ENCODE assay signal across 8 cellular contexts in the genomic region with DNA sequence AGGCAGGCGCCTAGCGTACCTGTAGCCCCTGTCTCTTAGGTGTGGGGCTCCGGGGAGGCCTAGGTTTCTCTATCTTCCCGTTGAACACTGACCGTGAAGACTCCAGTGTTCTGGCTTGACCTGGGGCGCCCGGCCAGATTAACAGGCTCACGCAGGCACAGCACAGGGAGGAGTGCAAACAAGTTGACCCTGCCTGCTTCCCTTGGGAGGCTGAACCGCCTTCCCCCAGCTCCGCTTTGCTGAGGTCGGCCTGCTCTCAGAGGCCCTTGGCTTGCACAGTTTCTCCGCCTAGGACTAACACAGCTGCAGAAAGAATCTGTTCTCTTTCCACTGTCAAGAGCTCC. TPM values are rescaled to one million over a fixed set of nuclear protein-coding genes. Genes with fewer than 3 reads are reported as not detected.
DNase-seq lines count a peak whose midpoint lies in the region; ATAC-seq, FAIRE-seq and TF ChIP-seq lines count a peak whose summit lies in the region.

No MANE protein-coding gene starts in this region.

- FAIRE-seq in H1 (lab: Jason Lieb, UNC): no peak

- H3K9me3 Mint-ChIP-seq in CD14-positive monocyte (peaks cover 0 to 8% (median 0%) of the 10 kb centered on the region in 7 donors), type B pancreatic cell (no peaks in the 10 kb centered on the region)

- TF ChIP-seq POLR2A in Peyer's patch (IDR thresholded peaks at IDR 0.05): no peak
- no peak for TF ChIP-seq POLR2A in H1 (IDR thresholded peaks at IDR 0.05; ENCODE audit: control extremely low read depth in 1 of 2, low read depth in 2 of 2, low read length in 2 of 2)

- WGBS in GM23248 (ENCODE audit: low coverage in 1 of 2, low lambda C conversion rate in 2 of 2, missing lambda C conversion rate in 2 of 2), 2 experiments: 2% methylated on average over 8 to 9 of the region's 12 CpGs
- WGBS in H1 (ENCODE audit: extremely low coverage in 1 of 2, insufficient coverage in 1 of 2, insufficient read length in 1 of 2, insufficient replicate concordance in 2 of 2, low coverage in 1 of 2, low lambda C conversion rate in 2 of 2, missing lambda C conversion rate in 1 of 2), 2 experiments: 22% methylated on average over 12 of the region's 12 CpGs; no CpG with 5 or more reads in 1 of the 2 experiments
- 1% methylated on average over 12 of the region's 12 CpGs for WGBS in mesenchymal stem cell

- H3K27me3 ChIP-seq in GM23248 (replicated peaks; ENCODE audit: insufficient read depth) (no peaks in the 10 kb centered on the region), Peyer's patch (no peaks in the 10 kb centered on the region), H1 (replicated peaks in 1 of 4; ENCODE audit: control insufficient read depth in 3 of 4, extremely low read depth in 1 of 4, insufficient read depth in 3 of 4, low read length in 3 of 4) (no peaks in the 10 kb centered on the region), mesenchymal stem cell (ENCODE audit: control insufficient read depth in 1 of 2, insufficient read depth in 1 of 2, low read length in 2 of 2) (no peaks in the 10 kb centered on the region)

- no peak overlapping the region for H2BK120ac ChIP-seq in H1 (replicated peaks; ENCODE audit: low read depth, low read length)
- peak overlapping the region; percentile 29 for H2BK120ac ChIP-seq in mesenchymal stem cell (ENCODE audit: low read depth, low read length)

- H4K5ac ChIP-seq in H1 (ENCODE audit: insufficient read length, low read depth, low read length): no peak overlapping the region

- H3K4me2 ChIP-seq in GM23248 (ENCODE audit: unreplicated experiment): peak overlapping the region; percentile 77
- peak overlapping the region; percentile 87 to 95 for H3K4me2 ChIP-seq in H1 (ENCODE audit: insufficient read depth in 1 of 2, low read depth in 2 of 2, low read length in 2 of 2)
- peak overlapping the region; percentile 51 for H3K4me2 ChIP-seq in mesenchymal stem cell (ENCODE audit: low read length, poor library complexity, severe bottlenecking)

- H3K4me3 ChIP-seq in GM23248 (peak overlapping the region; percentile 75), Peyer's patch (peak overlapping the region; percentile 88 to 93 (median 91)), H1 (ENCODE audit: extremely low read depth in 1 of 4, insufficient read depth in 2 of 4, low read depth in 3 of 4, low read length in 4 of 4) (peak overlapping the region; percentile 76 to 87 (median 78)), mesenchymal stem cell (ENCODE audit: insufficient read depth in 1 of 2, low read depth in 1 of 2, low read length in 2 of 2) (peak overlapping the region; percentile 77 to 86)

- H3K18ac ChIP-seq in H1 (ENCODE audit: extremely low read depth, low read length) (0 out of 2 replicates have a peak overlapping the region, but pooled peaks have one; percentile 71), mesenchymal stem cell (ENCODE audit: low read depth in 1 of 2, low read length in 2 of 2) (peak overlapping the region; percentile 53 to 97)

- H3K9me2 ChIP-seq in GM23248 (ENCODE audit: insufficient read depth): no peaks in the 10 kb centered on the region

- no peak for DNase-seq in CD14-positive monocyte (ENCODE audit: low spot score)
- peak; percentile 71 for DNase-seq in GM23248
- DNase-seq in Peyer's patch: peak in 2 of 3 donors; percentile 62 to 67
- peak in 1 of 2 experiments; percentile 63 for DNase-seq in H1 (ENCODE audit: low read depth in 1 of 2, low spot score in 2 of 2)
- DNase-seq in mesenchymal stem cell: peak; percentile 63
- DNase-seq in type B pancreatic cell (ENCODE audit: extremely low spot score, unreplicated experiment): no peak
- DNase-seq in middle frontal gyrus (ENCODE audit: extremely low spot score, low spot score): no peak

- H3F3A ChIP-seq in GM23248 (ENCODE audit: insufficient read depth): no peaks in the 10 kb centered on the region

- TF ChIP-seq EP300 in H1 (IDR thresholded peaks at IDR 0.05; ENCODE audit: borderline replicate concordance in 1 of 2, low read depth in 2 of 2, low read length in 2 of 2): no peak

- H2BK5ac ChIP-seq in H1 (ENCODE audit: low read depth, low read length): no peak overlapping the region
- no peak overlapping the region for H2BK5ac ChIP-seq in mesenchymal stem cell (ENCODE audit: low read depth, low read length, poor library complexity, severe bottlenecking)

- CTCF ChIA-PET in H1 (lab: Charles Lee; ENCODE audit: partially characterized antibody): interaction anchor here (1.3 kb wide), 1 partner anchor 44 kb away, joined by 5 read pairs; the partner anchor contains the start of gene FAM136A

- peak overlapping the region; percentile 71 for H2AFZ ChIP-seq in GM23248
- peak overlapping the region; percentile 26; the same call in 1 of the 2 replicates for H2AFZ ChIP-seq in H1 (ENCODE audit: low read length)
- H2AFZ ChIP-seq in mesenchymal stem cell (ENCODE audit: low read depth, low read length): peak overlapping the region; percentile 70

- H3K9ac ChIP-seq in GM23248 (peak overlapping the region; percentile 86), H1 (replicated peaks in 1 of 4; ENCODE audit: extremely low read depth in 1 of 4, low read depth in 3 of 4, low read length in 3 of 4) (peak overlapping the region; percentile 63 to 88 (median 77)), mesenchymal stem cell (ENCODE audit: low read length) (peak overlapping the region; percentile 82)

- H4K91ac ChIP-seq in H1 (replicated peaks; ENCODE audit: insufficient read length, low read length) (no peak overlapping the region), mesenchymal stem cell (ENCODE audit: low read length) (no peak overlapping the region)

- in situ Hi-C loops in GM23248 (cut with MboI): loop anchor here (25.0 kb wide), 1 partner anchor 346 kb away; the partner anchor contains the start of gene MXD1

- H3K79me2 ChIP-seq in GM23248 (ENCODE audit: insufficient read depth): peaks cover 14% of the 10 kb centered on the region
- H3K79me2 ChIP-seq in H1 (ENCODE audit: control insufficient read depth in 1 of 2, insufficient read depth in 2 of 2, low read length in 2 of 2): no peaks in the 10 kb centered on the region

- no peak overlapping the region for H3K23ac ChIP-seq in H1 (ENCODE audit: insufficient read length)
- peak overlapping the region in 1 of 2 experiments; percentile 61 for H3K23ac ChIP-seq in mesenchymal stem cell (ENCODE audit: low read length in 2 of 2)

- H3K27ac Mint-ChIP-seq in CD14-positive monocyte: no peak overlapping the region
- H3K27ac Mint-ChIP-seq in type B pancreatic cell: peak overlapping the region; percentile 79

- H3K23me2 ChIP-seq in H1 (ENCODE audit: low read depth, low read length): peaks cover 8% of the 10 kb centered on the region

- no peak for TF ChIP-seq CTCF in CD14-positive monocyte (IDR thresholded peaks at IDR 0.05)
- no peak for TF ChIP-seq CTCF in Peyer's patch (IDR thresholded peaks at IDR 0.05)
- no peak for TF ChIP-seq CTCF in H1 (IDR thresholded peaks at IDR 0.05; ENCODE audit: control extremely low read depth in 1 of 3, insufficient read depth in 1 of 3, low read depth in 1 of 3, low read length in 3 of 3)
- no peak for TF ChIP-seq CTCF in type B pancreatic cell (conservative IDR thresholded peaks at IDR 0.05)

- no peak for ATAC-seq in GM21723 (IDR thresholded peaks at IDR 0.05; ENCODE audit: unreplicated experiment)

- peaks cover 15% of the 10 kb centered on the region for H3K4me1 Mint-ChIP-seq in CD14-positive monocyte
- peaks cover 32% of the 10 kb centered on the region for H3K4me1 Mint-ChIP-seq in type B pancreatic cell (ENCODE audit: unreplicated experiment)

- H3K4ac ChIP-seq in H1 (replicated peaks; ENCODE audit: insufficient read length, low read depth, low read length) (no peak overlapping the region), mesenchymal stem cell (ENCODE audit: low read depth in 1 of 2, low read length in 2 of 2) (peak overlapping the region in 1 of 2 experiments; percentile 34)

- H3K56ac ChIP-seq in H1 (replicated peaks; ENCODE audit: insufficient read length, low read depth, low read length): no peak overlapping the region

- H4K8ac ChIP-seq in H1 (ENCODE audit: extremely low read depth, insufficient read depth, low read length) (no peak overlapping the region), mesenchymal stem cell (ENCODE audit: low read length) (no peak overlapping the region)

- H4K20me1 ChIP-seq in GM23248 (ENCODE audit: insufficient read depth) (no peaks in the 10 kb centered on the region), H1 (replicated peaks in 1 of 2; ENCODE audit: control insufficient read depth in 1 of 2, insufficient read depth in 2 of 2, low read length in 2 of 2) (peaks cover 0 to 4% of the 10 kb centered on the region in 2 experiments)

- no peak overlapping the region for H2BK15ac ChIP-seq in H1 (ENCODE audit: low read length)
- no peak overlapping the region for H2BK15ac ChIP-seq in mesenchymal stem cell (ENCODE audit: low read depth, poor library complexity, severe bottlenecking)

- H3K4me1 ChIP-seq in GM23248 (ENCODE audit: insufficient read depth) (peaks cover 5% of the 10 kb centered on the region; the same call in 1 of the 2 replicates), Peyer's patch (peaks cover 0 to 18% (median 2%) of the 10 kb centered on the region in 4 donors), H1 (replicated peaks in 1 of 4; ENCODE audit: control insufficient read depth in 3 of 4, insufficient read depth in 4 of 4, low read length in 3 of 4) (peaks cover 0 to 8% (median 3%) of the 10 kb centered on the region in 4 experiments; a peak in 5 of 7 replicates), mesenchymal stem cell (ENCODE audit: control insufficient read depth, insufficient read depth, low read depth, low read length) (peaks cover 6% of the 10 kb centered on the region)

- H2BK20ac ChIP-seq in H1 (ENCODE audit: low read length): no peak overlapping the region

- peak overlapping the region; percentile 93 to 98 for H3K4me3 Mint-ChIP-seq in CD14-positive monocyte
- peak overlapping the region; percentile 92 for H3K4me3 Mint-ChIP-seq in type B pancreatic cell

- intact Hi-C loops in CD14-positive monocyte (cut with micrococcal nuclease): no loop called here

- H3K79me1 ChIP-seq in H1 (ENCODE audit: low read depth, low read length) (no peaks in the 10 kb centered on the region; the same call in 1 of the 2 replicates), mesenchymal stem cell (replicated peaks; ENCODE audit: low read length, poor library complexity, severe bottlenecking) (peaks cover 21% of the 10 kb centered on the region)

- TF ChIP-seq RAD21 in H1 (IDR thresholded peaks at IDR 0.05 in 1 of 2, conservative IDR thresholded peaks at IDR 0.05 in 1 of 2; ENCODE audit: low read depth in 2 of 2, low read length in 2 of 2): no peak

- no peak overlapping the region for H3K14ac ChIP-seq in H1 (ENCODE audit: insufficient read length)
- H3K14ac ChIP-seq in mesenchymal stem cell (ENCODE audit: low read length in 2 of 2): peak overlapping the region in 1 of 2 experiments; percentile 69

- peaks cover 19 to 23% of the 10 kb centered on the region in 2 donors for H3K36me3 Mint-ChIP-seq in CD14-positive monocyte
- peaks cover 8% of the 10 kb centered on the region for H3K36me3 Mint-ChIP-seq in type B pancreatic cell

- POLR2A ChIA-PET in H1 (lab: Charles Lee; ENCODE audit: partially characterized antibody): interaction anchor here (0.9 to 3.1 kb wide), 15 partner anchors 9 to 345 kb away, joined by 3 to 31 read pairs (median 4); partner anchors contain the start of genes SNRPG, TGFA and TIA1

- H3K36me3 ChIP-seq in GM23248 (ENCODE audit: low read depth) (no peaks in the 10 kb centered on the region), Peyer's patch (peaks cover 0 to 24% (median 0%) of the 10 kb centered on the region in 3 donors), H1 (ENCODE audit: control insufficient read depth in 2 of 4, insufficient read depth in 4 of 4, low read length in 3 of 4) (peaks cover 3 to 14% (median 8%) of the 10 kb centered on the region in 4 experiments; a peak in 6 of 8 replicates), mesenchymal stem cell (ENCODE audit: control insufficient read depth in 1 of 2, insufficient read depth in 2 of 2, low read depth in 1 of 2, low read length in 2 of 2) (peaks cover 10 to 36% of the 10 kb centered on the region in 2 experiments)

- H3K9me3 ChIP-seq in GM23248 (ENCODE audit: low read depth) (no peaks in the 10 kb centered on the region), Peyer's patch (no peaks in the 10 kb centered on the region), H1 (ENCODE audit: insufficient read depth in 2 of 2, low read depth in 1 of 2, low read length in 1 of 2) (no peaks in the 10 kb centered on the region), mesenchymal stem cell (ENCODE audit: control insufficient read depth, low read length) (no peaks in the 10 kb centered on the region)

- H2AK5ac ChIP-seq in H1 (ENCODE audit: low read depth, low read length) (no peak overlapping the region), mesenchymal stem cell (ENCODE audit: low read length, severe bottlenecking) (no peak overlapping the region)

- H3K27ac ChIP-seq in GM23248: peak overlapping the region; percentile 90
- peak overlapping the region; percentile 73 to 93 (median 87) for H3K27ac ChIP-seq in Peyer's patch
- no peak overlapping the region for H3K27ac ChIP-seq in H1 (ENCODE audit: low read depth, low read length)
- peak overlapping the region; percentile 19 for H3K27ac ChIP-seq in mesenchymal stem cell (ENCODE audit: low read length, poor library complexity, severe bottlenecking)

- H2BK12ac ChIP-seq in H1 (ENCODE audit: low read depth, low read length) (no peak overlapping the region), mesenchymal stem cell (ENCODE audit: low read length in 2 of 2) (no peak overlapping the region)

- H3K27me3 Mint-ChIP-seq in CD14-positive monocyte (ENCODE audit: low read depth in 3 of 3) (peaks cover 2 to 3% (median 2%) of the 10 kb centered on the region in 3 donors), type B pancreatic cell (no peaks in the 10 kb centered on the region)

RNA-seq across cellular contexts. Expression of gene PCYOX1, which starts 0.6 kb away (rescaled TPM):
- 10 to 100 TPM; 10.8 to 16.5 TPM for polyA plus RNA-seq in CD14-positive monocyte
- 74.4 and 76.1 TPM in 2 replicates for total RNA-seq in GM23248 (2014; rRNA removed; shearing (Covaris generic))
- polyA plus RNA-seq in GM23248 (2016; fragmentation: Nextera tagmentation; extraction: Ambion mirVana): 81.9 and 87.8 TPM in 2 replicates
- total RNA-seq in Peyer's patch: 10 to 100 TPM in 3 of 4 donors, 1 to 10 TPM in 1; 5.8 to 41.3 (median 33.3) TPM
- 41.9 and 48.5 TPM in 2 replicates for total RNA-seq in H1 (2021; fragmentation: NEBNext Ultra II Directional; extraction: Animal tissue kit (Norgen Biotek cat#: 25700))
- 6.6 and 9.1 TPM in 2 replicates for polyA plus RNA-seq in H1 (2011; rRNA removed)
- 11.8 TPM for polyA plus RNA-seq in H1 (2011; cell fraction: cytosol; rRNA removed)
- polyA plus RNA-seq in H1 (2011; cell fraction: nucleus; rRNA removed): 13.0 TPM
- 21.2 to 36.9 TPM (median 23.7 TPM) in 4 replicates for polyA plus RNA-seq in H1 (2012, experiment 1 of 2)
- polyA plus RNA-seq in H1 (2012, experiment 2 of 2): 2.2 TPM
- 59.2 TPM for polyA plus RNA-seq in H1 (2013, experiment 1 of 2)
- polyA plus RNA-seq in H1 (2013, experiment 2 of 2): 60.9 TPM
- polyA minus RNA-seq in H1 (2011; rRNA and poly(A)+ RNA removed): 27.0 and 36.1 TPM in 2 replicates
- polyA minus RNA-seq in H1 (2011; cell fraction: cytosol; rRNA and poly(A)+ RNA removed): 10.3 TPM
- polyA minus RNA-seq in H1 (2011; cell fraction: nucleus; rRNA and poly(A)+ RNA removed): 27.3 TPM
- polyA plus RNA-seq in mesenchymal stem cell (2013, experiment 1 of 2): 138 TPM
- 141 TPM for polyA plus RNA-seq in mesenchymal stem cell (2013, experiment 2 of 2)
- total RNA-seq in type B pancreatic cell (ENCODE audit: low replicate concordance): 76.8 and 80.8 TPM in 2 replicates

RNA-seq across cellular contexts. Expression of gene TIA1, which starts 10.1 kb away (rescaled TPM):
- 10 to 100 TPM; 47.0 to 48.7 TPM for polyA plus RNA-seq in CD14-positive monocyte
- total RNA-seq in GM23248 (2014; rRNA removed; shearing (Covaris generic)): 36.8 and 42.8 TPM in 2 replicates
- 30.7 and 36.8 TPM in 2 replicates for polyA plus RNA-seq in GM23248 (2016; fragmentation: Nextera tagmentation; extraction: Ambion mirVana)
- 100 to 1,000 TPM; 132 to 229 (median 175) TPM for total RNA-seq in Peyer's patch
- 152 and 181 TPM in 2 replicates for total RNA-seq in H1 (2021; fragmentation: NEBNext Ultra II Directional; extraction: Animal tissue kit (Norgen Biotek cat#: 25700))
- polyA plus RNA-seq in H1 (2011; rRNA removed): 44.5 and 58.6 TPM in 2 replicates
- 98.7 TPM for polyA plus RNA-seq in H1 (2011; cell fraction: cytosol; rRNA removed)
- polyA plus RNA-seq in H1 (2011; cell fraction: nucleus; rRNA removed): 190 TPM
- 111 to 151 TPM (median 137 TPM) in 4 replicates for polyA plus RNA-seq in H1 (2012, experiment 1 of 2)
- 8.8 TPM for polyA plus RNA-seq in H1 (2012, experiment 2 of 2)
- polyA plus RNA-seq in H1 (2013, experiment 1 of 2): 107 TPM
- 83.9 TPM for polyA plus RNA-seq in H1 (2013, experiment 2 of 2)
- polyA minus RNA-seq in H1 (2011; rRNA and poly(A)+ RNA removed): 210 and 327 TPM in 2 replicates
- 128 TPM for polyA minus RNA-seq in H1 (2011; cell fraction: cytosol; rRNA and poly(A)+ RNA removed)
- polyA minus RNA-seq in H1 (2011; cell fraction: nucleus; rRNA and poly(A)+ RNA removed): 172 TPM
- 35.6 TPM for polyA plus RNA-seq in mesenchymal stem cell (2013, experiment 1 of 2)
- 38.6 TPM for polyA plus RNA-seq in mesenchymal stem cell (2013, experiment 2 of 2)
- total RNA-seq in type B pancreatic cell (ENCODE audit: low replicate concordance): 176 and 300 TPM in 2 replicates

RNA-seq across cellular contexts. Expression of gene SNRPG, which starts 35.0 kb away (rescaled TPM):
- polyA plus RNA-seq in CD14-positive monocyte: 100 to 1,000 TPM; 214 to 233 TPM
- 108 and 144 TPM in 2 replicates for total RNA-seq in GM23248 (2014; rRNA removed; shearing (Covaris generic))
- polyA plus RNA-seq in GM23248 (2016; fragmentation: Nextera tagmentation; extraction: Ambion mirVana): 327 and 337 TPM in 2 replicates
- total RNA-seq in Peyer's patch: 100 to 1,000 TPM in 1 of 4 donors, 10 to 100 TPM in 3; 36.1 to 135 (median 57.8) TPM
- 429 and 466 TPM in 2 replicates for total RNA-seq in H1 (2021; fragmentation: NEBNext Ultra II Directional; extraction: Animal tissue kit (Norgen Biotek cat#: 25700))
- polyA plus RNA-seq in H1 (2011; rRNA removed): 96.0 and 195 TPM in 2 replicates
- 522 TPM for polyA plus RNA-seq in H1 (2011; cell fraction: cytosol; rRNA removed)
- 67.1 TPM for polyA plus RNA-seq in H1 (2011; cell fraction: nucleus; rRNA removed)
- polyA plus RNA-seq in H1 (2012, experiment 1 of 2): 314 to 628 TPM (median 334 TPM) in 4 replicates
- polyA plus RNA-seq in H1 (2012, experiment 2 of 2): 329 TPM
- 630 TPM for polyA plus RNA-seq in H1 (2013, experiment 1 of 2)
- polyA plus RNA-seq in H1 (2013, experiment 2 of 2): 691 TPM
- polyA minus RNA-seq in H1 (2011; rRNA and poly(A)+ RNA removed): 23.3 and 28.4 TPM in 2 replicates
- 27.9 TPM for polyA minus RNA-seq in H1 (2011; cell fraction: cytosol; rRNA and poly(A)+ RNA removed)
- polyA minus RNA-seq in H1 (2011; cell fraction: nucleus; rRNA and poly(A)+ RNA removed): 32.2 TPM
- polyA plus RNA-seq in mesenchymal stem cell (2013, experiment 1 of 2): 216 TPM
- 232 TPM for polyA plus RNA-seq in mesenchymal stem cell (2013, experiment 2 of 2)
- total RNA-seq in type B pancreatic cell (ENCODE audit: low replicate concordance): 153 and 187 TPM in 2 replicates

RNA-seq across cellular contexts. Expression of gene FAM136A, which starts 43.4 kb away (rescaled TPM):
- 10 to 100 TPM; 30.1 to 31.8 TPM for polyA plus RNA-seq in CD14-positive monocyte
- 40.3 and 44.2 TPM in 2 replicates for total RNA-seq in GM23248 (2014; rRNA removed; shearing (Covaris generic))
- 53.4 and 57.4 TPM in 2 replicates for polyA plus RNA-seq in GM23248 (2016; fragmentation: Nextera tagmentation; extraction: Ambion mirVana)
- 10 to 100 TPM; 34.5 to 39.9 (median 38.9) TPM for total RNA-seq in Peyer's patch
- 118 and 122 TPM in 2 replicates for total RNA-seq in H1 (2021; fragmentation: NEBNext Ultra II Directional; extraction: Animal tissue kit (Norgen Biotek cat#: 25700))
- 48.9 and 58.2 TPM in 2 replicates for polyA plus RNA-seq in H1 (2011; rRNA removed)
- polyA plus RNA-seq in H1 (2011; cell fraction: cytosol; rRNA removed): 82.0 TPM
- 37.1 TPM for polyA plus RNA-seq in H1 (2011; cell fraction: nucleus; rRNA removed)
- polyA plus RNA-seq in H1 (2012, experiment 1 of 2): 86.6 to 112 TPM (median 99.0 TPM) in 4 replicates
- 40.8 TPM for polyA plus RNA-seq in H1 (2012, experiment 2 of 2)
- polyA plus RNA-seq in H1 (2013, experiment 1 of 2): 76.4 TPM
- 78.7 TPM for polyA plus RNA-seq in H1 (2013, experiment 2 of 2)
- 31.3 and 37.2 TPM in 2 replicates for polyA minus RNA-seq in H1 (2011; rRNA and poly(A)+ RNA removed)
- polyA minus RNA-seq in H1 (2011; cell fraction: cytosol; rRNA and poly(A)+ RNA removed): 29.8 TPM
- 22.7 TPM for polyA minus RNA-seq in H1 (2011; cell fraction: nucleus; rRNA and poly(A)+ RNA removed)
- polyA plus RNA-seq in mesenchymal stem cell (2013, experiment 1 of 2): 26.1 TPM
- polyA plus RNA-seq in mesenchymal stem cell (2013, experiment 2 of 2): 26.4 TPM
- total RNA-seq in type B pancreatic cell (ENCODE audit: low replicate concordance): 49.6 and 50.7 TPM in 2 replicates

Comparison
In these comparisons a context has a peak if more than half of its experiments do, and no peak if none do; other contexts are left out.
1. DNase-seq: peak in GM23248 (single experiment), Peyer's patch (2 of 3) and mesenchymal stem cell (single experiment); none in CD14-positive monocyte (single experiment), type B pancreatic cell (single experiment) and middle frontal gyrus (single experiment).
2. Peak in every context shown above with its lines, with median percentiles within 50 percentile points of each other: H2AFZ ChIP-seq, H3K4me2 ChIP-seq, H3K4me3 ChIP-seq and H3K9ac ChIP-seq.